29 cellular contexts compared by ENCODE assay signal in the genomic region with DNA sequence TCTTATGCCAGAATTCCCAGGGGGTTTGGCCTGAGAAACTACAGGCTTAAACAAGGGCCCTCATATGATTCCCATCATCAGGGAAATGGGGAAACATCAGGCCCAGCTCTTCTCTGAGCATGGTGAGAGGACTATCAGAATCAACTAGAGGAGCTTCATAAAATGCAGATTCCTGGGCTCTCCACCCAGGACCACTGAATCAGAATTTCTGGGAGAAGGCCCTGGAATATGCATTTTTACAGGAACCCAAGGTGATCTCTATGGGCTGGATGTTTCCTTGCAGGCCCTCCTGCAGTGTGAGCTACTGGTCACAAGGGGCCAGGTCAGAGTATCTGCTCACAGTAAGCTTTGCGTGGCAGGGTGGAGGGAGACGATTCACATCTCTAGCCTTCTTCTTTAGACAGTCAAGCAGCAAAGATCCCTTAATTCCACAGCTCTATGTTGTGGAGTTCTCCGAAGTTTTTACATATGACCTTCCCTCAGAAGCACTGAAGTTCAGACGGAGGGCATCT. TPM values are rescaled to one million over a fixed set of nuclear protein-coding genes. Genes with fewer than 3 reads are reported as not detected.
DNase-seq lines count a peak whose midpoint lies in the region; ATAC-seq and TF ChIP-seq lines count a peak whose summit lies in the region.
"Had no signal": no experiment of that assay in that cellular context is flagged by ENCODE, and none has a peak within 500 bp of the region (broad histone marks: within the 10 kb centered on the region; RNA-seq: fewer than 3 reads in every experiment).

No MANE protein-coding gene starts in this region.

- H3K9me3 ChIP-seq in AG04450 (ENCODE audit: control insufficient read depth, insufficient read depth, low read length) (no peaks in the 10 kb centered on the region), GM23248 (ENCODE audit: low read depth) (no peaks in the 10 kb centered on the region)
- H3K9me3 ChIP-seq: BE2C, body of pancreas, tibial nerve had no signal

- no peak overlapping the region for H3K4me2 ChIP-seq in GM23248 (ENCODE audit: unreplicated experiment)
- H3K4me2 ChIP-seq: KMS-11 had no signal

- no peaks in the 10 kb centered on the region for H4K20me1 ChIP-seq in GM23248 (ENCODE audit: insufficient read depth)

- H3F3A ChIP-seq in GM23248 (ENCODE audit: insufficient read depth), result no peaks in the 10 kb centered on the region

- no peak overlapping the region for H3K9ac ChIP-seq in GM23248
- H3K9ac ChIP-seq: KMS-11 had no signal

- H3K4me1 ChIP-seq in GM23248 (ENCODE audit: insufficient read depth) (no peaks in the 10 kb centered on the region), foreskin keratinocyte (no peaks in the 10 kb centered on the region)
- H3K4me1 ChIP-seq: BE2C, body of pancreas, tibial nerve had no signal

- H2AFZ ChIP-seq in GM23248, result no peak overlapping the region

- no peak for DNase-seq in AG04450 (ENCODE audit: low read depth, low spot score)
- DNase-seq in GM23248, result peak; percentile 44
- peak; percentile 14 for DNase-seq in RKO (ENCODE audit: low spot score)
- peak; percentile 29 for DNase-seq in iPS-NIHi7 (ENCODE audit: extremely low spot score)
- DNase-seq in foreskin keratinocyte, result no peak
- DNase-seq: activated CD4-positive, alpha-beta T cell treated with anti-CD3 and anti-CD28 coated beads for 4 hours; activated CD8-positive, alpha-beta T cell treated with anti-CD3 and anti-CD28 coated beads, Interleukin-2, amount 10 ng/mL, durations not matched to agents 7 days and 5 days; activated naive CD4-positive, alpha-beta T cell treated with anti-CD3 and anti-CD28 coated beads, Interleukin-2, amount 10 ng/mL, durations not matched to agents 7 days and 5 days; BE2C; body of pancreas; CD8-positive, alpha-beta memory T cell; EL; GOT3; NCI-H1436 treated with DMSO at 0.1 percent for 48 hours; NCI-H446 treated with DMSO at 0.1 percent for 48 hours; NCI-H774; stimulated activated CD4-positive, alpha-beta T cell treated with anti-CD3 and anti-CD28 coated beads, Interleukin-4, amount 100 ng/mL, for 4 hours; T-helper 9 cell had no signal

- TF ChIP-seq CTCF in AG04450 (IDR thresholded peaks at IDR 0.05; ENCODE audit: low read depth, low read length), result 0 out of 2 replicates have a peak, but pooled peaks have one; percentile 5
- no peak for TF ChIP-seq CTCF in foreskin keratinocyte (conservative IDR thresholded peaks at IDR 0.05)

- CTCF ChIA-PET in AG04450 (lab: Charles Lee), result interaction anchor here (1.3 kb wide), 1 partner anchor 112 kb away, joined by 4 read pairs; no protein-coding TSS in a partner anchor

- POLR2A ChIA-PET in AG04450 (lab: Yijun Ruan, JAX), result no interaction called here

- no peak for ATAC-seq in HG03025 (IDR thresholded peaks at IDR 0.05; ENCODE audit: low FRiP score, unreplicated experiment)
- ATAC-seq in foreskin keratinocyte, result no peak
- no peak for ATAC-seq in GM18861 (IDR thresholded peaks at IDR 0.05; ENCODE audit: unreplicated experiment)
- no peak for ATAC-seq in HG02981 (IDR thresholded peaks at IDR 0.05; ENCODE audit: unreplicated experiment)
- ATAC-seq: activated CD8-positive, alpha-beta T cell treated with anti-CD3 and anti-CD28 coated beads, Interleukin-2, amount 10 ng/mL, durations not matched to agents 7 days and 5 days; body of pancreas had no signal

- H3K27me3 ChIP-seq in AG04450 (ENCODE audit: control insufficient read depth, insufficient read depth, low read length) (peaks cover 32% of the 10 kb centered on the region), GM23248 (replicated peaks; ENCODE audit: insufficient read depth) (peaks cover 45% of the 10 kb centered on the region), foreskin keratinocyte (peaks cover 59% of the 10 kb centered on the region)
- H3K27me3 ChIP-seq: body of pancreas had no signal

- in situ Hi-C loops in GM23248 (cut with MboI), result no loop called here

- no peaks in the 10 kb centered on the region for H3K79me2 ChIP-seq in GM23248 (ENCODE audit: insufficient read depth)

- 51 to 52% methylated on average over 4 of the region's 4 CpGs for WGBS in GM23248 (ENCODE audit: low coverage in 1 of 2, low lambda C conversion rate in 2 of 2, missing lambda C conversion rate in 2 of 2), 2 experiments

- H3K27ac ChIP-seq in AG04450 (ENCODE audit: low read depth, low read length) (no peak overlapping the region), GM23248 (no peak overlapping the region), foreskin keratinocyte (no peak overlapping the region)
- H3K27ac ChIP-seq: body of pancreas, KMS-11, tibial nerve had no signal

- no peaks in the 10 kb centered on the region for H3K36me3 ChIP-seq in GM23248 (ENCODE audit: low read depth)
- H3K36me3 ChIP-seq: BE2C, tibial nerve had no signal

- H3K4me3 ChIP-seq in AG04450 (ENCODE audit: low read depth, low read length) (no peak overlapping the region), GM23248 (no peak overlapping the region)
- H3K4me3 ChIP-seq: body of pancreas, tibial nerve had no signal

- H3K9me2 ChIP-seq in GM23248 (ENCODE audit: insufficient read depth), result no peaks in the 10 kb centered on the region

RNA-seq across cellular contexts. Expression of a gene that starts 38.8 kb away (rescaled TPM):
- polyA plus RNA-seq in AG04450 (2011; rRNA removed) (not detected in 2 replicates), GM23248 (2016; fragmentation: Nextera tagmentation; extraction: Ambion mirVana) (not detected in 2 replicates), foreskin keratinocyte (not detected in 2 replicates)
- not detected in 2 replicates for polyA minus RNA-seq in AG04450 (2011; rRNA and poly(A)+ RNA removed)
- not detected in 2 replicates for total RNA-seq in GM23248 (2014; rRNA removed; shearing (Covaris generic))
- total RNA-seq in foreskin keratinocyte, result not detected in 2 replicates
- total RNA-seq: activated CD8-positive, alpha-beta T cell treated with anti-CD3 and anti-CD28 coated beads, Interleukin-2, amount 10 ng/mL, durations not matched to agents 7 days and 5 days; body of pancreas; CD8-positive, alpha-beta memory T cell; chondrocyte; fibroblast of lung; liver; progenitor cell of endocrine pancreas; tibial nerve had no signal
- polyA plus RNA-seq: CD8-positive, alpha-beta memory T cell; fibroblast of lung; keratinocyte; liver had no signal

RNA-seq across cellular contexts. Expression of a gene that starts 44.3 kb away (rescaled TPM):
- polyA plus RNA-seq in AG04450 (2011; rRNA removed) (not detected in 2 replicates), GM23248 (2016; fragmentation: Nextera tagmentation; extraction: Ambion mirVana) (not detected in 2 replicates), foreskin keratinocyte (not detected in 2 replicates)
- polyA minus RNA-seq in AG04450 (2011; rRNA and poly(A)+ RNA removed), result not detected in 2 replicates
- not detected in 2 replicates for total RNA-seq in GM23248 (2014; rRNA removed; shearing (Covaris generic))
- not detected in 2 replicates for total RNA-seq in foreskin keratinocyte
- total RNA-seq: activated CD8-positive, alpha-beta T cell treated with anti-CD3 and anti-CD28 coated beads, Interleukin-2, amount 10 ng/mL, durations not matched to agents 7 days and 5 days; body of pancreas; CD8-positive, alpha-beta memory T cell; chondrocyte; fibroblast of lung; liver; progenitor cell of endocrine pancreas; tibial nerve had no signal
- polyA plus RNA-seq: CD8-positive, alpha-beta memory T cell; fibroblast of lung; keratinocyte; liver had no signal

RNA-seq across cellular contexts. Expression of a gene that starts 45.0 kb away (rescaled TPM):
- not detected in 2 replicates for polyA plus RNA-seq in AG04450 (2011; rRNA removed)
- not detected in 2 replicates for polyA minus RNA-seq in AG04450 (2011; rRNA and poly(A)+ RNA removed)
- not detected in 2 replicates for total RNA-seq in GM23248 (2014; rRNA removed; shearing (Covaris generic))
- polyA plus RNA-seq in GM23248 (2016; fragmentation: Nextera tagmentation; extraction: Ambion mirVana), result not detected in 2 replicates
- total RNA-seq in foreskin keratinocyte, result not detected in 2 replicates
- polyA plus RNA-seq in foreskin keratinocyte, result not detected in 2 replicates
- total RNA-seq: activated CD8-positive, alpha-beta T cell treated with anti-CD3 and anti-CD28 coated beads, Interleukin-2, amount 10 ng/mL, durations not matched to agents 7 days and 5 days; body of pancreas; CD8-positive, alpha-beta memory T cell; chondrocyte; fibroblast of lung; liver; progenitor cell of endocrine pancreas; RPMI7951; tibial nerve had no signal
- polyA plus RNA-seq: CD8-positive, alpha-beta memory T cell; fibroblast of lung; keratinocyte; liver had no signal

RNA-seq across cellular contexts. Expression of a gene that starts 49.7 kb away (rescaled TPM):
- polyA plus RNA-seq in AG04450 (2011; rRNA removed) (0.04 and 0.06 TPM in 2 replicates), GM23248 (2016; fragmentation: Nextera tagmentation; extraction: Ambion mirVana) (not detected in 2 replicates), foreskin keratinocyte (not detected in 2 replicates)
- polyA minus RNA-seq in AG04450 (2011; rRNA and poly(A)+ RNA removed), result not detected in 2 replicates
- not detected in 2 replicates for total RNA-seq in GM23248 (2014; rRNA removed; shearing (Covaris generic))
- not detected in 2 replicates for total RNA-seq in foreskin keratinocyte
- total RNA-seq: activated CD8-positive, alpha-beta T cell treated with anti-CD3 and anti-CD28 coated beads, Interleukin-2, amount 10 ng/mL, durations not matched to agents 7 days and 5 days; CD8-positive, alpha-beta memory T cell; chondrocyte had no signal
- polyA plus RNA-seq: CD8-positive, alpha-beta memory T cell; fibroblast of lung; keratinocyte had no signal

Comparison
In these comparisons a context has a peak if more than half of its experiments do, and no peak if none do; other contexts are left out.
1. DNase-seq: peak in GM23248 (single experiment), RKO (single experiment) and iPS-NIHi7 (single experiment); none in AG04450 (single experiment) and foreskin keratinocyte (0 of 2).